1 cellular context compared by ENCODE assay signal in genomic region chr22:33606495-33606894, GRCh38.
TF ChIP-seq lines count a peak whose summit lies in the region.

No MANE protein-coding gene starts in this region.

TF ChIP-seq in GM23338, 12 proteins besides CTCF, POLR2A, EP300 and RAD21 (continued from another document):
- no peak for TF ChIP-seq STAT1 (IDR thresholded peaks at IDR 0.05; ENCODE audit: unreplicated experiment)
